13 cellular contexts compared by ENCODE assay signal in the genomic region with DNA sequence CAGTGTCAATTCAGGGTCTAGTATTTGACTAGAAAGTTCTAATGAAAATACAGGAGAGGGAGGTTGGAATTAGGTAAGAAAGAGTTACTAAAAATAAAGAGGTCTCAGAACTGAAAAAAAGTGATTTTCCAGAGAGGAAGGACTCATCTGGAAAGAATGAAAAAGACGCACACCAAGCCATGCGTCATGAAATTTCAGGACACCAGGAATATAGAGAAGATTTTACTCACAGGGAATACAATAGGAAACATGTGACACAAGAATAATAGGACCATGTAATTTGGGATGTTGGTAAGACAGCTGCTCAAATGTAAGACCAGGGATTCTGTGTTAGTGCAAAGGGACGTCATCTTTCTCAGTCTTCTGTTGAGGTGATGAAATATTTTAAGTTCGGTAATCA.
DNase-seq lines count a peak whose midpoint lies in the region; ATAC-seq and TF ChIP-seq lines count a peak whose summit lies in the region.
"Had no signal": no experiment of that assay in that cellular context is flagged by ENCODE, and none has a peak within 500 bp of the region (broad histone marks: within the 10 kb centered on the region; RNA-seq: fewer than 3 reads in every experiment).

No MANE protein-coding gene starts in this region.

- intact Hi-C loops in heart left ventricle (cut with DNase I) (no loop called here), cardiac septum (cut with DNase I) (no loop called here), PC-3 (cut with micrococcal nuclease) (no loop called here)

- no peaks in the 10 kb centered on the region for H3K79me2 ChIP-seq in ACC112 (ENCODE audit: control insufficient read depth, insufficient read depth, low read length, unreplicated experiment)
- H3K79me2 ChIP-seq in PC-3 (ENCODE audit: low read length): no peaks in the 10 kb centered on the region

- no peak overlapping the region for H3K4me2 ChIP-seq in PC-3 (ENCODE audit: low read length)

- peaks cover 55% of the 10 kb centered on the region for H3K4me1 Mint-ChIP-seq in HFFc6 (ENCODE audit: low read depth)

- peak overlapping the region; percentile 90 for H3K27ac Mint-ChIP-seq in HFFc6

- no peaks in the 10 kb centered on the region for H3K9me3 Mint-ChIP-seq in HFFc6

- no TSS peak for BruUV-seq in PC-3 (replicated peaks; lab: Mats Ljungman, UMichigan)

- H4K20me1 ChIP-seq in PC-3 (ENCODE audit: low read length): no peaks in the 10 kb centered on the region

- H3K9me2 ChIP-seq in PC-3 (replicated peaks; ENCODE audit: low read length): no peaks in the 10 kb centered on the region

- no peak for ATAC-seq in heart left ventricle
- ATAC-seq in PC-3: no peak
- no peak for ATAC-seq in GM18870 (IDR thresholded peaks at IDR 0.05; ENCODE audit: unreplicated experiment)

- CTCF ChIA-PET in PC-3 (lab: Charles Lee): interaction anchor here (0.5 kb wide), 1 partner anchor 1031 kb away, joined by 3 read pairs; no protein-coding TSS in a partner anchor

- peak overlapping the region; percentile 71 for H3K4me3 Mint-ChIP-seq in HFFc6

- peaks cover 4% of the 10 kb centered on the region; the same call in 1 of the 2 replicates for H3K36me3 Mint-ChIP-seq in HFFc6 (ENCODE audit: low read depth)

- H2AFZ ChIP-seq in ACC112 (ENCODE audit: low read length, unreplicated experiment): no peak overlapping the region
- no peak overlapping the region for H2AFZ ChIP-seq in PC-3 (ENCODE audit: low read length)

- H3K4me1 ChIP-seq in ACC112 (ENCODE audit: control insufficient read depth, insufficient read depth, low read length, unreplicated experiment) (peaks cover 13% of the 10 kb centered on the region), heart left ventricle (no peaks in the 10 kb centered on the region), PC-3 (ENCODE audit: insufficient read depth, low read length) (no peaks in the 10 kb centered on the region)

- no peak for TF ChIP-seq CTCF in HFFc6 (IDR thresholded peaks at IDR 0.05)
- no peak for TF ChIP-seq CTCF in heart left ventricle (IDR thresholded peaks at IDR 0.05)
- no peak for TF ChIP-seq CTCF in PC-3 (conservative IDR thresholded peaks at IDR 0.05; ENCODE audit: low read depth, low read length)

- H3F3A ChIP-seq in PC-3 (ENCODE audit: low read length, unreplicated experiment): no peaks in the 10 kb centered on the region

- H3K36me3 ChIP-seq in ACC112 (ENCODE audit: insufficient read depth, low read length): no peaks in the 10 kb centered on the region
- no peaks in the 10 kb centered on the region for H3K36me3 ChIP-seq in heart left ventricle
- no peaks in the 10 kb centered on the region for H3K36me3 ChIP-seq in PC-3 (ENCODE audit: low read depth, low read length)
- H3K36me3 ChIP-seq: neutrophil had no signal

- H3K27me3 Mint-ChIP-seq in HFFc6 (ENCODE audit: insufficient read depth): no peaks in the 10 kb centered on the region; the same call in 1 of the 2 replicates

- H3K9me3 ChIP-seq in heart left ventricle: peaks cover 0 to 3% (median 0%) of the 10 kb centered on the region in 12 donors
- no peaks in the 10 kb centered on the region for H3K9me3 ChIP-seq in PC-3 (ENCODE audit: low read length)
- H3K9me3 ChIP-seq: neutrophil had no signal

- POLR2A ChIA-PET in PC-3 (lab: Charles Lee; ENCODE audit: unreplicated experiment): no interaction called here

- H3K27ac ChIP-seq in ACC112 (ENCODE audit: low read depth, low read length): peak overlapping the region; percentile 79
- H3K27ac ChIP-seq in heart left ventricle: peak overlapping the region in 1 of 12 donors; percentile 53
- H3K27ac ChIP-seq in PC-3 (ENCODE audit: low read length): no peak overlapping the region
- H3K27ac ChIP-seq: neutrophil had no signal

- no peak overlapping the region for H3K9ac ChIP-seq in PC-3 (ENCODE audit: low read length)

- peak; percentile 85 for DNase-seq in HFFc6
- peak; percentile 21 for DNase-seq in brain pericyte (ENCODE audit: low read depth, low spot score)
- peak; percentile 18 for DNase-seq in hepatic stellate cell (ENCODE audit: low spot score)
- no peak for DNase-seq in heart left ventricle
- no peak for DNase-seq in cardiac septum (ENCODE audit: low spot score)
- no peak for DNase-seq in PC-3
- DNase-seq: activated CD4-positive, alpha-beta T cell treated with anti-CD3 and anti-CD28 coated beads for 1 hour; activated T-cell treated with anti-CD3 and anti-CD28 coated beads for 4 hours; NCI-H1092 treated with DMSO at 0.1 percent for 48 hours; NCI-H345 had no signal

- no peak for TF ChIP-seq POLR2A in heart left ventricle (IDR thresholded peaks at IDR 0.05)

- no peaks in the 10 kb centered on the region for H3K27me3 ChIP-seq in ACC112 (ENCODE audit: insufficient read depth, low read length)
- no peaks in the 10 kb centered on the region for H3K27me3 ChIP-seq in heart left ventricle
- no peaks in the 10 kb centered on the region for H3K27me3 ChIP-seq in PC-3 (ENCODE audit: low read length)
- H3K27me3 ChIP-seq: neutrophil had no signal

- H3K4me3 ChIP-seq in ACC112 (ENCODE audit: low read depth, low read length) (no peak overlapping the region), heart left ventricle (no peak overlapping the region), PC-3 (ENCODE audit: low read length) (no peak overlapping the region)

- WGBS in heart left ventricle, 4 donors: 83 to 89% (median 86%) methylated on average over 4 of the region's 4 CpGs

Comparison
In these comparisons a context has a peak if more than half of its experiments do, and no peak if none do; other contexts are left out.
1. DNase-seq: peak in HFFc6 (single experiment), brain pericyte (single experiment) and hepatic stellate cell (single experiment); none in heart left ventricle (0 of 5), cardiac septum (single experiment) and PC-3 (single experiment).